In genomic region chr10:79385804-79386531, GRCh38 we compare ENCODE assay signal across 12 cellular contexts. TPM values are rescaled to one million over a fixed set of nuclear protein-coding genes. Genes with fewer than 3 reads are reported as not detected.
DNase-seq lines count a peak whose midpoint lies in the region; ATAC-seq and TF ChIP-seq lines count a peak whose summit lies in the region.
"Had no signal": no experiment of that assay in that cellular context is flagged by ENCODE, and none has a peak within 500 bp of the region (broad histone marks: within the 10 kb centered on the region; RNA-seq: fewer than 3 reads in every experiment).

No MANE protein-coding gene starts in this region.

- H3K27me3 ChIP-seq in A673 (replicated peaks; ENCODE audit: insufficient read depth, low read depth, low read length, poor library complexity) (no peaks in the 10 kb centered on the region), brain microvascular endothelial cell (replicated peaks) (no peaks in the 10 kb centered on the region), MM.1S (replicated peaks; ENCODE audit: insufficient read depth, low read length) (no peaks in the 10 kb centered on the region)

- no peak overlapping the region for H2AFZ ChIP-seq in MM.1S (ENCODE audit: low read length)
- H2AFZ ChIP-seq: PC-9 had no signal

- intact Hi-C loops in A673 (cut with micrococcal nuclease; ENCODE audit: unreplicated experiment) (no loop called here), mucosa of descending colon (cut with DNase I, micrococcal nuclease) (no loop called here)

- no peaks in the 10 kb centered on the region for H3F3A ChIP-seq in MM.1S (ENCODE audit: insufficient read depth, low read length)

- DNase-seq in A673 (ENCODE audit: low spot score) (no peak), GM13976 (ENCODE audit: low spot score) (peak; percentile 41), brain microvascular endothelial cell (no peak), mucosa of descending colon (peak in 2 of 3 donors; percentile 1 to 41), NCI-H1092 (lab: John Stamatoyannopoulos, UW) (no peak), MM.1S (no peak)
- DNase-seq: effector CD8-positive, alpha-beta T cell; NCI-H2107; PC-9; stimulated activated naive CD8-positive, alpha-beta T cell treated with anti-CD3 and anti-CD28 coated beads, Interleukin-15, Interleukin-2, amounts not matched to agents 100 U/mL and 50 U/mL, for 24 hours had no signal

- TF ChIP-seq CTCF in A673 (conservative IDR thresholded peaks at IDR 0.05; ENCODE audit: low read depth, low read length): 0 out of 2 replicates have a peak, but pooled peaks have one; percentile 20
- no peak for TF ChIP-seq CTCF in GM13976 (IDR thresholded peaks at IDR 0.05; ENCODE audit: borderline replicate concordance, control extremely low read depth, extremely low read depth, insufficient read depth, missing control alignments)
- peak; percentile 21 for TF ChIP-seq CTCF in brain microvascular endothelial cell (IDR thresholded peaks at IDR 0.05; ENCODE audit: low read depth, low read length, missing control alignments)
- no peak for TF ChIP-seq CTCF in mucosa of descending colon (IDR thresholded peaks at IDR 0.05)
- TF ChIP-seq CTCF in MM.1S (IDR thresholded peaks at IDR 0.05; ENCODE audit: low read length): no peak

- H3K9me3 ChIP-seq in A673 (ENCODE audit: low read depth, low read length, poor library complexity, severe bottlenecking): no peaks in the 10 kb centered on the region
- no peaks in the 10 kb centered on the region for H3K9me3 ChIP-seq in mucosa of descending colon
- H3K9me3 ChIP-seq in MM.1S (replicated peaks; ENCODE audit: insufficient read depth, low read length): no peaks in the 10 kb centered on the region

- CTCF ChIA-PET in A673 (lab: Charles Lee): no interaction called here

- no peaks in the 10 kb centered on the region for H4K20me1 ChIP-seq in MM.1S (ENCODE audit: insufficient read depth, low read length)

- no TSS peak for BruUV-seq in A673 (replicated peaks; lab: Mats Ljungman, UMichigan)

- H3K79me2 ChIP-seq in MM.1S (ENCODE audit: low read length): no peaks in the 10 kb centered on the region

- H3K9me2 ChIP-seq in MM.1S (replicated peaks; ENCODE audit: insufficient read depth, low read length): no peaks in the 10 kb centered on the region

- no peaks in the 10 kb centered on the region for H3K36me3 ChIP-seq in A673 (ENCODE audit: insufficient read depth, low read length, poor library complexity, severe bottlenecking)
- peaks cover 7% of the 10 kb centered on the region for H3K36me3 ChIP-seq in brain microvascular endothelial cell (replicated peaks)
- no peaks in the 10 kb centered on the region for H3K36me3 ChIP-seq in mucosa of descending colon (ENCODE audit: low read depth)
- no peaks in the 10 kb centered on the region for H3K36me3 ChIP-seq in MM.1S (replicated peaks; ENCODE audit: insufficient read depth, low read length)

- in situ Hi-C loops in GM13976 (cut with MboI; ENCODE audit: low sequenced_read_pairs, unreplicated experiment) (no loop called here), brain microvascular endothelial cell (cut with HindIII; ENCODE audit: low pct_ligation_motif_present, low sequenced_read_pairs) (no loop called here)

- H3K4me3 ChIP-seq in A673 (ENCODE audit: low read depth, low read length, poor library complexity, severe bottlenecking) (no peak overlapping the region), brain microvascular endothelial cell (ENCODE audit: low read depth, low read length) (no peak overlapping the region), mucosa of descending colon (no peak overlapping the region), MM.1S (ENCODE audit: low read length) (no peak overlapping the region)
- H3K4me3 ChIP-seq: PC-9 had no signal

- POLR2A ChIA-PET in A673 (lab: Charles Lee; ENCODE audit: low non-redundant PET): no interaction called here

- H3K4me2 ChIP-seq in MM.1S (ENCODE audit: low read depth, low read length): no peak overlapping the region
- H3K4me2 ChIP-seq: PC-9 had no signal

- H3K4me1 ChIP-seq in A673 (ENCODE audit: insufficient read depth, low read length, poor library complexity, severe bottlenecking) (no peaks in the 10 kb centered on the region), mucosa of descending colon (ENCODE audit: low read depth) (no peaks in the 10 kb centered on the region), MM.1S (ENCODE audit: low read length) (no peaks in the 10 kb centered on the region)

- H3K9ac ChIP-seq in MM.1S (ENCODE audit: low read length): no peak overlapping the region

- no peak for ATAC-seq in mucosa of descending colon
- no peak for ATAC-seq in HG02623 (IDR thresholded peaks at IDR 0.05; ENCODE audit: unreplicated experiment)
- ATAC-seq in HG02885 (IDR thresholded peaks at IDR 0.05; ENCODE audit: poor library complexity, unreplicated experiment): no peak
- ATAC-seq: stimulated activated naive CD8-positive, alpha-beta T cell treated with anti-CD3 and anti-CD28 coated beads, Interleukin-15, Interleukin-2, amounts not matched to agents 100 U/mL and 50 U/mL, for 24 hours had no signal

- H3K27ac ChIP-seq in A673 (ENCODE audit: low read depth, low read length, poor library complexity, severe bottlenecking): no peak overlapping the region
- no peak overlapping the region for H3K27ac ChIP-seq in brain microvascular endothelial cell
- H3K27ac ChIP-seq in MM.1S (ENCODE audit: low read length): no peak overlapping the region
- H3K27ac ChIP-seq: PC-9 had no signal

RNA-seq across cellular contexts. Expression of gene PPIF, which starts 38.7 kb away (rescaled TPM):
- total RNA-seq in A673 (2021) (133 and 160 TPM in 2 replicates), mucosa of descending colon (10 to 100 TPM; 54.6 to 88.5 (median 77.3) TPM)

RNA-seq across cellular contexts. Expression of gene ZCCHC24, which starts 59.5 kb away (rescaled TPM):
- 9.8 and 17.9 TPM in 2 replicates for total RNA-seq in A673 (2021)
- total RNA-seq in mucosa of descending colon: 100 to 1,000 TPM in 1 of 3 donors, 10 to 100 TPM in 1, 1 to 10 TPM in 1; 5.6 to 125 (median 22.8) TPM

Comparison
In these comparisons a context has a peak if more than half of its experiments do, and no peak if none do; other contexts are left out.
1. DNase-seq: peak in GM13976 (single experiment) and mucosa of descending colon (2 of 3); none in A673 (single experiment), brain microvascular endothelial cell (single experiment), NCI-H1092 (single experiment) and MM.1S (single experiment).
2. CTCF ChIP-seq: peak in A673 (single experiment) and brain microvascular endothelial cell (single experiment); none in GM13976 (single experiment), mucosa of descending colon (single experiment) and MM.1S (single experiment).